Comparison of ENCODE assay signal across 38 cellular contexts in genomic region chr3:14625443-14625842, GRCh38. TPM values are rescaled to one million over a fixed set of nuclear protein-coding genes. Genes with fewer than 3 reads are reported as not detected.
"Had no signal": no experiment of that assay in that cellular context is flagged by ENCODE, and none has a peak within 500 bp of the region (broad histone marks: within the 10 kb centered on the region; RNA-seq: fewer than 3 reads in every experiment).

No MANE protein-coding gene starts in this region.

- H3K36me3 ChIP-seq: ascending aorta, cardiac muscle cell, WERI-Rb-1 had no signal

- H3K9me3 ChIP-seq: ascending aorta had no signal

- H3K27ac ChIP-seq: ascending aorta, cardiac muscle cell, WERI-Rb-1 had no signal

- H3K4me1 ChIP-seq: ascending aorta had no signal

- H3K4me3 Mint-ChIP-seq: activated CD4-positive, alpha-beta memory T cell treated with anti-CD3 and anti-CD28 coated beads, Interleukin-2, amount 10 ng/mL, durations not matched to agents 7 days and 5 days; activated CD4-positive, alpha-beta T cell treated with anti-CD3 and anti-CD28 coated beads for 36 hours; activated CD4-positive, alpha-beta T cell treated with anti-CD3 and anti-CD28 coated beads, Interleukin-2, amount 10 ng/mL, durations not matched to agents 7 days and 5 days; activated CD8-positive, alpha-beta memory T cell treated with anti-CD3 and anti-CD28 coated beads, Interleukin-2, amount 10 ng/mL, durations not matched to agents 7 days and 5 days; activated CD8-positive, alpha-beta T cell treated with anti-CD3 and anti-CD28 coated beads, Interleukin-2, amount 10 ng/mL, durations not matched to agents 7 days and 5 days; activated naive CD4-positive, alpha-beta T cell treated with anti-CD3 and anti-CD28 coated beads, Interleukin-2, amount 10 ng/mL, durations not matched to agents 7 days and 5 days; activated naive CD4-positive, alpha-beta T cell treated with anti-CD3 and anti-CD28 coated beads, Interleukin-2, amount 50 U/mL, for 24 hours; activated naive CD8-positive, alpha-beta T cell; activated naive CD8-positive, alpha-beta T cell treated with anti-CD3 and anti-CD28 coated beads, Interleukin-2, amount 10 ng/mL, durations not matched to agents 7 days and 5 days; activated naive CD8-positive, alpha-beta T cell treated with anti-CD3 and anti-CD28 coated beads, Interleukin-2, amount 50 U/mL, for 24 hours; activated T-cell treated with anti-CD3 and anti-CD28 coated beads, Interleukin-2, amount 50 U/mL, for 24 hours; brain; central memory CD8-positive, alpha-beta T cell; T-helper 1 cell treated with Interleukin-12 subunit alpha and Interleukin-12 subunit beta and Interleukin-4 antibody, amounts not matched to agents 30 μg/mL and 1 μg/mL, for 36 hours; T-helper 2 cell treated with Interferon-gamma antibody and Interleukin-4, amounts not matched to agents 5 μg/mL and 100 μg/mL, for 36 hours; WTC11 had no signal

- H3K4me1 Mint-ChIP-seq: activated CD4-positive, alpha-beta memory T cell treated with anti-CD3 and anti-CD28 coated beads, Interleukin-2, amount 10 ng/mL, durations not matched to agents 7 days and 5 days; activated CD4-positive, alpha-beta T cell treated with anti-CD3 and anti-CD28 coated beads for 36 hours; activated CD4-positive, alpha-beta T cell treated with anti-CD3 and anti-CD28 coated beads, Interleukin-2, amount 10 ng/mL, durations not matched to agents 7 days and 5 days; activated CD8-positive, alpha-beta memory T cell treated with anti-CD3 and anti-CD28 coated beads, Interleukin-2, amount 10 ng/mL, durations not matched to agents 7 days and 5 days; activated naive CD4-positive, alpha-beta T cell treated with anti-CD3 and anti-CD28 coated beads, Interleukin-2, amount 10 ng/mL, durations not matched to agents 7 days and 5 days; activated naive CD4-positive, alpha-beta T cell treated with anti-CD3 and anti-CD28 coated beads, Interleukin-2, amount 50 U/mL, for 24 hours; activated naive CD8-positive, alpha-beta T cell treated with anti-CD3 and anti-CD28 coated beads, Interleukin-2, amount 10 ng/mL, durations not matched to agents 7 days and 5 days; activated naive CD8-positive, alpha-beta T cell treated with anti-CD3 and anti-CD28 coated beads, Interleukin-2, amount 50 U/mL, for 24 hours; central memory CD8-positive, alpha-beta T cell had no signal

- H3K4me3 ChIP-seq: ascending aorta, cardiac muscle cell had no signal

- H3K9me3 Mint-ChIP-seq: activated CD4-positive, alpha-beta memory T cell treated with anti-CD3 and anti-CD28 coated beads, Interleukin-2, amount 10 ng/mL, durations not matched to agents 7 days and 5 days; activated CD4-positive, alpha-beta T cell treated with anti-CD3 and anti-CD28 coated beads, Interleukin-2, amount 10 ng/mL, durations not matched to agents 7 days and 5 days; activated naive CD4-positive, alpha-beta T cell treated with anti-CD3 and anti-CD28 coated beads, Interleukin-2, amount 10 ng/mL, durations not matched to agents 7 days and 5 days; activated naive CD4-positive, alpha-beta T cell treated with anti-CD3 and anti-CD28 coated beads, Interleukin-2, amount 50 U/mL, for 24 hours; activated naive CD8-positive, alpha-beta T cell treated with anti-CD3 and anti-CD28 coated beads, Interleukin-2, amount 10 ng/mL, durations not matched to agents 7 days and 5 days; activated naive CD8-positive, alpha-beta T cell treated with anti-CD3 and anti-CD28 coated beads, Interleukin-2, amount 50 U/mL, for 24 hours; activated T-cell treated with anti-CD3 and anti-CD28 coated beads, Interleukin-2, amount 50 U/mL, for 24 hours; activated T-helper 2 cell treated with anti-CD3 and anti-CD28 coated beads, Interferon-gamma antibody, Interleukin-2, Interleukin-4, amounts not matched to agents 10 μg/mL and 5 μg/mL and 100 μg/mL, durations not matched to agents 14 hours and 24 hours and 36 hours; central memory CD8-positive, alpha-beta T cell; T-helper 1 cell treated with Interleukin-12 subunit alpha and Interleukin-12 subunit beta and Interleukin-4 antibody, amounts not matched to agents 30 μg/mL and 1 μg/mL, for 36 hours; T-helper 2 cell treated with Interferon-gamma antibody and Interleukin-4, amounts not matched to agents 5 μg/mL and 100 μg/mL, for 36 hours had no signal

- H3K36me3 Mint-ChIP-seq: activated CD8-positive, alpha-beta memory T cell treated with anti-CD3 and anti-CD28 coated beads, Interleukin-2, amount 10 ng/mL, durations not matched to agents 7 days and 5 days; activated naive CD4-positive, alpha-beta T cell treated with anti-CD3 and anti-CD28 coated beads, Interleukin-2, amount 10 ng/mL, durations not matched to agents 7 days and 5 days; activated naive CD4-positive, alpha-beta T cell treated with anti-CD3 and anti-CD28 coated beads, Interleukin-2, amount 50 U/mL, for 24 hours; activated naive CD8-positive, alpha-beta T cell; activated naive CD8-positive, alpha-beta T cell treated with anti-CD3 and anti-CD28 coated beads, Interleukin-2, amount 10 ng/mL, durations not matched to agents 7 days and 5 days; brain; WTC11 had no signal

- DNase-seq: activated CD4-positive, alpha-beta memory T cell treated with anti-CD3 and anti-CD28 coated beads, Interleukin-2, amount 10 ng/mL, durations not matched to agents 7 days and 5 days; activated CD4-positive, alpha-beta T cell treated with anti-CD3 and anti-CD28 coated beads for 1 hour; activated CD4-positive, alpha-beta T cell treated with anti-CD3 and anti-CD28 coated beads for 36 hours; activated CD4-positive, alpha-beta T cell treated with anti-CD3 and anti-CD28 coated beads for 48 hours; activated CD4-positive, alpha-beta T cell treated with anti-CD3 and anti-CD28 coated beads, Interleukin-2, amount 10 ng/mL, durations not matched to agents 7 days and 5 days; activated CD4-positive, alpha-beta T cell treated with anti-CD3 and anti-CD28 coated beads, Interleukin-2, amount 50 U/mL, for 48 hours; activated CD4-positive, CD25-positive, alpha-beta regulatory T cell; activated CD8-positive, alpha-beta memory T cell treated with anti-CD3 and anti-CD28 coated beads for 24 hours; activated CD8-positive, alpha-beta memory T cell treated with anti-CD3 and anti-CD28 coated beads, Interleukin-2, amount 10 ng/mL, durations not matched to agents 7 days and 5 days; activated CD8-positive, alpha-beta memory T cell treated with anti-CD3 and anti-CD28 coated beads, Interleukin-2, amount 50 U/mL, for 48 hours; activated CD8-positive, alpha-beta T cell treated with anti-CD3 and anti-CD28 coated beads, Interleukin-2, amount 10 ng/mL, durations not matched to agents 7 days and 5 days; activated effector memory CD4-positive, alpha-beta T cell treated with Interleukin-2 at 50 U/mL for 16 hours; activated gamma-delta T cell; activated naive CD4-positive, alpha-beta T cell treated with anti-CD3 and anti-CD28 coated beads, Interleukin-2, amount 10 ng/mL, durations not matched to agents 7 days and 5 days; activated naive CD4-positive, alpha-beta T cell treated with Interleukin-2 at 50 U/mL for 16 hours; activated naive CD8-positive, alpha-beta T cell treated with anti-CD3 and anti-CD28 coated beads, Interleukin-2, amount 10 ng/mL, durations not matched to agents 7 days and 5 days; activated naive CD8-positive, alpha-beta T cell treated with anti-CD3 and anti-CD28 coated beads, Interleukin-2, amount 50 U/mL, for 24 hours; activated T-cell treated with anti-CD3 and anti-CD28 coated beads, Interleukin-2, amount 50 U/mL, for 24 hours; activated T-cell treated with anti-CD3 and anti-CD28 coated beads, Interleukin-2, amount 50 U/mL, for 48 hours; amygdala; anterior cingulate cortex; caudate nucleus; cerebellar nuclear complex; T-helper 1 cell; T-helper 2 cell; T-helper 9 cell; WERI-Rb-1 had no signal

- ATAC-seq: activated CD4-positive, alpha-beta T cell treated with anti-CD3 and anti-CD28 coated beads for 36 hours; activated CD4-positive, CD25-positive, alpha-beta regulatory T cell treated with anti-CD3 and anti-CD28 coated beads, Interleukin-2, amount 50 U/mL, for 24 hours; activated CD8-positive, alpha-beta memory T cell treated with anti-CD3 and anti-CD28 coated beads, Interleukin-2, amount 10 ng/mL, durations not matched to agents 7 days and 5 days; activated CD8-positive, alpha-beta T cell treated with anti-CD3 and anti-CD28 coated beads, Interleukin-2, amount 10 ng/mL, durations not matched to agents 7 days and 5 days; activated naive CD8-positive, alpha-beta T cell treated with anti-CD3 and anti-CD28 coated beads, Interleukin-2, amount 50 U/mL, for 24 hours; WTC11 had no signal

- H3K27me3 Mint-ChIP-seq: activated naive CD8-positive, alpha-beta T cell treated with anti-CD3 and anti-CD28 coated beads, Interleukin-2, amount 50 U/mL, for 24 hours had no signal

- H3K27ac Mint-ChIP-seq: activated CD4-positive, alpha-beta memory T cell treated with anti-CD3 and anti-CD28 coated beads, Interleukin-2, amount 10 ng/mL, durations not matched to agents 7 days and 5 days; activated CD4-positive, alpha-beta T cell treated with anti-CD3 and anti-CD28 coated beads for 36 hours; activated CD4-positive, alpha-beta T cell treated with anti-CD3 and anti-CD28 coated beads, Interleukin-2, amount 10 ng/mL, durations not matched to agents 7 days and 5 days; activated CD8-positive, alpha-beta memory T cell treated with anti-CD3 and anti-CD28 coated beads, Interleukin-2, amount 10 ng/mL, durations not matched to agents 7 days and 5 days; activated CD8-positive, alpha-beta T cell treated with anti-CD3 and anti-CD28 coated beads, Interleukin-2, amount 10 ng/mL, durations not matched to agents 7 days and 5 days; activated naive CD4-positive, alpha-beta T cell treated with anti-CD3 and anti-CD28 coated beads, Interleukin-2, amount 10 ng/mL, durations not matched to agents 7 days and 5 days; activated naive CD4-positive, alpha-beta T cell treated with anti-CD3 and anti-CD28 coated beads, Interleukin-2, amount 50 U/mL, for 24 hours; activated naive CD8-positive, alpha-beta T cell; activated naive CD8-positive, alpha-beta T cell treated with anti-CD3 and anti-CD28 coated beads, Interleukin-2, amount 10 ng/mL, durations not matched to agents 7 days and 5 days; activated naive CD8-positive, alpha-beta T cell treated with anti-CD3 and anti-CD28 coated beads, Interleukin-2, amount 50 U/mL, for 24 hours; activated T-cell treated with anti-CD3 and anti-CD28 coated beads, Interleukin-2, amount 50 U/mL, for 24 hours; activated T-helper 2 cell treated with anti-CD3 and anti-CD28 coated beads, Interferon-gamma antibody, Interleukin-2, Interleukin-4, amounts not matched to agents 10 μg/mL and 5 μg/mL and 100 μg/mL, durations not matched to agents 14 hours and 24 hours and 36 hours; T-helper 1 cell treated with Interleukin-12 subunit alpha and Interleukin-12 subunit beta and Interleukin-4 antibody, amounts not matched to agents 30 μg/mL and 1 μg/mL, for 36 hours; T-helper 2 cell treated with Interferon-gamma antibody and Interleukin-4, amounts not matched to agents 5 μg/mL and 100 μg/mL, for 36 hours; WTC11 had no signal

- H3K27me3 ChIP-seq: ascending aorta, cardiac muscle cell had no signal

RNA-seq across cellular contexts. Expression of gene C3orf20, which starts 49.5 kb away (rescaled TPM):
- total RNA-seq: activated CD4-positive, alpha-beta T cell treated with anti-CD3 and anti-CD28 coated beads for 36 hours; ascending aorta; WTC11 had no signal
